In the genomic region with DNA sequence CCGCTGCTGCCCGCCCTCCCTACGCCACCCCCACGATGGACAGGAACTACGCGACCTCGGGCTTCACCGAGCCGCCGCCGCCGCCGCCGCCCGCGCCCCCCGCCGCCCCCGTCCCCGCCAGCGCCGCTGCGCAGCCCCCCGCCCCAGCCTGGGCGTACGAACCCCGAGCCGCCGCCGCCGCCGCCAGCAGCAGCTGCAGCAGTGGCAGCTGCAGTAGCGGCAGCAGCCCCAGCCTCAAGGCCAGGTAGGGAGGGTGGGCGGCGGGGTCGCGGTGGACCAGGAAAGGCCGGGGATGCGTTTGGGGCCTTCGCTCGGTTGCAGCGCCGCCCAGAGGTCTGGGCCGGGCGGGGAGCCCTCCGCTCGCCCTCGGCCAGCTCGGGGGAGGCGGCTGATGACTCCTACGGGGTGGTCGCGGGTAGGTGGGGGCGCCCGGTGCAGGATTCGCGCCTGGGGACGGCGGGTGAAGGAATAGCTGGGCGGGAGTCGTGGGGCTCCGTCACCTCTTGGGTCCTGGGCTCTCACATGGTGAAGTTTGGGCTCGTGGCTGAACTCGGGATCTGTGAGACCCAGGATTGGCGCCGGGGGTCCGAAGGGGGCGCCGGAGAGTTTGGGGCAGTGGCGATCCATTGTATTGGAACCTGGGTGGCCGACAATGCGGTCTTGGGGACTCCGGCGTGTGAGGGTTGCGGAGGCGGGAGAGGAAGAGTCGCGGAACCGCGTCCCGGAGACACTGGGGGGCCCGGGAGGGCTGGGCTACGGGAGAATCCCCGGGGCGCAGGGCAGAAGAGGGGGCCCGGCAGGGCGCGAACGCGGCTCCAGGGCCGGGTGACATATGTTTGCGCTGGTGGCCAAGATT, we compare ENCODE assay signal across 8 cellular contexts. TPM values are rescaled to one million over a fixed set of nuclear protein-coding genes. Genes with fewer than 3 reads are reported as not detected.
DNase-seq lines count a peak whose midpoint lies in the region; ATAC-seq lines count a peak whose summit lies in the region.

No MANE protein-coding gene starts in this region.

- H4K91ac ChIP-seq in mesenchymal stem cell (ENCODE audit: low read length) = peak overlapping the region; percentile 89

- H3K4me2 ChIP-seq in mesenchymal stem cell (ENCODE audit: low read length, poor library complexity, severe bottlenecking) = peak overlapping the region; percentile 87

- peak overlapping the region; percentile 96 for H3K9ac ChIP-seq in mesenchymal stem cell (ENCODE audit: low read length)

- H3K14ac ChIP-seq in mesenchymal stem cell (ENCODE audit: low read length in 2 of 2) = peak overlapping the region; percentile 74 to 98

- H2AK5ac ChIP-seq in mesenchymal stem cell (ENCODE audit: low read length, severe bottlenecking) = no peak overlapping the region

- peak overlapping the region; percentile 89 for H2BK120ac ChIP-seq in mesenchymal stem cell (ENCODE audit: low read depth, low read length)

- H3K18ac ChIP-seq in mesenchymal stem cell (ENCODE audit: low read depth in 1 of 2, low read length in 2 of 2) = peak overlapping the region; percentile 92 to 96

- peak overlapping the region; percentile 94 for H2BK15ac ChIP-seq in mesenchymal stem cell (ENCODE audit: low read depth, poor library complexity, severe bottlenecking)

- H2BK12ac ChIP-seq in mesenchymal stem cell (ENCODE audit: low read length in 2 of 2) = peak overlapping the region in 1 of 2 experiments; percentile 78

- peaks cover 8% of the 10 kb centered on the region for H3K79me1 ChIP-seq in mesenchymal stem cell (replicated peaks; ENCODE audit: low read length, poor library complexity, severe bottlenecking)

- peak overlapping the region; percentile 95 for H4K8ac ChIP-seq in mesenchymal stem cell (ENCODE audit: low read length)

- H3K27me3 ChIP-seq in mesenchymal stem cell (ENCODE audit: control insufficient read depth in 1 of 2, insufficient read depth in 1 of 2, low read length in 2 of 2) = no peaks in the 10 kb centered on the region

- H3K36me3 ChIP-seq in mesenchymal stem cell (ENCODE audit: control insufficient read depth in 1 of 2, insufficient read depth in 2 of 2, low read depth in 1 of 2, low read length in 2 of 2) = no peaks in the 10 kb centered on the region

- H3K27ac ChIP-seq in mesenchymal stem cell (ENCODE audit: low read length, poor library complexity, severe bottlenecking) = peak overlapping the region; percentile 68

- H3K4me1 ChIP-seq in mesenchymal stem cell (ENCODE audit: control insufficient read depth, insufficient read depth, low read depth, low read length) = peaks cover 2% of the 10 kb centered on the region

- H3K9me3 ChIP-seq in mesenchymal stem cell (ENCODE audit: control insufficient read depth, low read length) = no peaks in the 10 kb centered on the region

- H3K23ac ChIP-seq in mesenchymal stem cell (ENCODE audit: low read length in 2 of 2) = peak overlapping the region; percentile 55 to 57

- DNase-seq in NCI-H510A treated with DMSO at 0.1 percent for 48 hours (lab: John Stamatoyannopoulos, UW) = peak; percentile 10
- no peak for DNase-seq in NCI-H510A (lab: John Stamatoyannopoulos, UW)
- peak; percentile 60 for DNase-seq in NCI-H1105 (lab: John Stamatoyannopoulos, UW)
- DNase-seq in activated CD8-positive, alpha-beta memory T cell treated with anti-CD3 and anti-CD28 coated beads for 1 hour (ENCODE audit: extremely low read depth in 1 of 2, low read depth in 1 of 2) = peak; percentile 14 to 33
- peak; percentile 51 for DNase-seq in effector CD8-positive, alpha-beta T cell (lab: John Stamatoyannopoulos, UW)
- DNase-seq in mesenchymal stem cell = peak; percentile 69
- peak; percentile 28 to 37 for DNase-seq in stimulated activated CD8-positive, alpha-beta memory T cell treated with anti-CD3 and anti-CD28 coated beads, Interleukin-15, amount 100 ng/mL, for 4 hours (ENCODE audit: low read depth in 2 of 2)

- peak overlapping the region; percentile 77 for H2AFZ ChIP-seq in mesenchymal stem cell (ENCODE audit: low read depth, low read length)

- peak overlapping the region; percentile 44 for H2BK5ac ChIP-seq in mesenchymal stem cell (ENCODE audit: low read depth, low read length, poor library complexity, severe bottlenecking)

- ATAC-seq in HG02588 (IDR thresholded peaks at IDR 0.05; ENCODE audit: unreplicated experiment) = peak; percentile 33

- peak overlapping the region; percentile 91 to 96 for H3K4me3 ChIP-seq in mesenchymal stem cell (ENCODE audit: insufficient read depth in 1 of 2, low read depth in 1 of 2, low read length in 2 of 2)

- WGBS in mesenchymal stem cell = 1% methylated on average over 59 of the region's 92 CpGs

- peak overlapping the region in 1 of 2 experiments; percentile 99 for H3K4ac ChIP-seq in mesenchymal stem cell (ENCODE audit: low read depth in 1 of 2, low read length in 2 of 2)

RNA-seq across cellular contexts. Expression of a gene that starts 0.7 kb away (rescaled TPM):
- polyA plus RNA-seq in mesenchymal stem cell (2013, experiment 1 of 2) = 12.6 TPM
- 12.4 TPM for polyA plus RNA-seq in mesenchymal stem cell (2013, experiment 2 of 2)
